In genomic region chr6:5866547-5867051, GRCh38 we compare ENCODE assay signal across 8 cellular contexts.
A peak's percentile ranks its signal among the peaks of the same experiment; 100 is the strongest.
DNase-seq lines count a peak whose midpoint lies in the region; ATAC-seq, FAIRE-seq and TF ChIP-seq lines count a peak whose summit lies in the region.

No MANE protein-coding gene starts in this region.

- TF ChIP-seq EP300 in GM12878 (IDR thresholded peaks at IDR 0.05; ENCODE audit: borderline replicate concordance in 1 of 2, control insufficient read depth in 1 of 2, low read depth in 2 of 2, low read length in 2 of 2), result no peak

- H3K9ac ChIP-seq in GM12878 (ENCODE audit: control insufficient read depth, insufficient read depth, low read length) (no peak overlapping the region), mucosa of rectum (ENCODE audit: low read depth in 1 of 2, low read length in 2 of 2) (peak overlapping the region in 1 of 2 donors; percentile 23)

- TF ChIP-seq CTCF in GM12878 (IDR thresholded peaks at IDR 0.05 in 2 of 3, conservative IDR thresholded peaks at IDR 0.05 in 1 of 3; ENCODE audit: control insufficient read depth in 2 of 3, extremely low read depth in 1 of 3, insufficient read depth in 1 of 3, low read depth in 3 of 3, low read length in 3 of 3) (no peak), GM10248 (IDR thresholded peaks at IDR 0.05; ENCODE audit: control extremely low read depth, extremely low read depth, low read depth, missing control alignments) (no peak)

- no peak for TF ChIP-seq POLR2A in GM12878 (IDR thresholded peaks at IDR 0.05; ENCODE audit: low read depth, low read length)

- H3K36me3 ChIP-seq in GM12878 (ENCODE audit: control insufficient read depth in 2 of 2, insufficient read depth in 2 of 2, low read length in 1 of 2) (no peaks in the 10 kb centered on the region), mucosa of rectum (ENCODE audit: control insufficient read depth in 2 of 2, insufficient read depth in 2 of 2, low read length in 2 of 2) (no peaks in the 10 kb centered on the region)

- H3K9me3 ChIP-seq in GM12878 (replicated peaks; ENCODE audit: control insufficient read depth, insufficient read depth, low read length), result no peaks in the 10 kb centered on the region; the same call in 2 of the 3 replicates
- H3K9me3 ChIP-seq in mucosa of rectum (ENCODE audit: control insufficient read depth in 2 of 2, low read length in 2 of 2), result no peaks in the 10 kb centered on the region

- peak overlapping the region; percentile 75 for H2AFZ ChIP-seq in GM12878 (ENCODE audit: control insufficient read depth, low read depth, low read length)

- POLR2A ChIA-PET in GM12878 (lab: Charles Lee), result no interaction called here
- POLR2A ChIA-PET in GM10248 (lab: Yijun Ruan, JAX), result no interaction called here

- TF ChIP-seq RAD21 in GM12878 (IDR thresholded peaks at IDR 0.05; ENCODE audit: insufficient read depth, low read depth, low read length), result no peak

- no peaks in the 10 kb centered on the region for H3K79me2 ChIP-seq in GM12878 (ENCODE audit: control insufficient read depth, insufficient read depth, low read length)

- no peak for FAIRE-seq in GM12878 (lab: Jason Lieb, UNC)

- intact Hi-C loops in GM12878 (cut with micrococcal nuclease; ENCODE audit: unreplicated experiment), result no loop called here

- H3K27me3 ChIP-seq in GM12878 (replicated peaks in 1 of 2; ENCODE audit: control insufficient read depth in 2 of 2, insufficient read depth in 2 of 2, low read length in 1 of 2) (no peaks in the 10 kb centered on the region), mucosa of rectum (ENCODE audit: control insufficient read depth in 2 of 2, insufficient read depth in 2 of 2, low read length in 2 of 2) (no peaks in the 10 kb centered on the region)

- SMC1A ChIA-PET in GM12878 (lab: Charles Lee; ENCODE audit: uncharacterized antibody, unreplicated experiment), result interaction anchor here (0.7 kb wide), 1 partner anchor 33 kb away, joined by 3 read pairs; no protein-coding TSS in a partner anchor

- H3K4me3 ChIP-seq in GM12878 (no peak overlapping the region; the same call in 1 of the 2 replicates), mucosa of rectum (ENCODE audit: low read length in 2 of 2) (peak overlapping the region; percentile 56 to 68)

- CTCF ChIA-PET in GM12878 (lab: Yijun Ruan, JAX) (interaction anchor here (0.8 kb wide), 1 partner anchor 13 kb away, joined by 4 read pairs; no protein-coding TSS in a partner anchor), GM10248 (lab: Yijun Ruan, JAX) (no interaction called here)

- H3K4me1 ChIP-seq in GM12878 (ENCODE audit: control insufficient read depth, insufficient read depth, low read length) (peaks cover 9% of the 10 kb centered on the region), mucosa of rectum (ENCODE audit: control insufficient read depth in 2 of 2, insufficient read depth in 2 of 2, low read length in 2 of 2) (no peaks in the 10 kb centered on the region)

- RAD21 ChIA-PET in GM12878 (lab: Charles Lee; ENCODE audit: unreplicated experiment), result no interaction called here

- H3K27ac ChIP-seq in GM12878 (ENCODE audit: control insufficient read depth, insufficient read depth) (no peak overlapping the region), mucosa of rectum (ENCODE audit: low read depth in 2 of 2, low read length in 2 of 2) (peak overlapping the region; percentile 13 to 45)

- in situ Hi-C loops in GM12878 (cut with MboI), result no loop called here

- no TSS peak for BruUV-seq in GM12878 (replicated peaks; lab: Mats Ljungman, UMichigan)

- DNase-seq in EL (peak; percentile 49), NCI-H2171 (lab: John Stamatoyannopoulos, UW) (peak; percentile 77), GM12878 (ENCODE audit: low read depth, low spot score) (no peak), GM10248 (ENCODE audit: extremely low spot score) (no peak)
- DNase-seq in stimulated activated naive CD4-positive, alpha-beta T cell treated with Interleukin-2 at 50 U/mL for 16 hours (lab: John Stamatoyannopoulos, UW), result no peak

- whole genome bisulfite sequencing in GM12878 (ENCODE audit: insufficient coverage, insufficient replicate concordance, low lambda C conversion rate, missing lambda C conversion rate), result 74% methylated on average over 4 of the region's 4 CpGs

- H3K4me2 ChIP-seq in GM12878 (ENCODE audit: control insufficient read depth, insufficient read depth), result peak overlapping the region; percentile 41

- ATAC-seq in GM12878 (peak; percentile 52), GM21526 (IDR thresholded peaks at IDR 0.05; ENCODE audit: low FRiP score, unreplicated experiment) (no peak), HG02884 (IDR thresholded peaks at IDR 0.05; ENCODE audit: unreplicated experiment) (no peak)

- H4K20me1 ChIP-seq in GM12878 (ENCODE audit: control insufficient read depth, insufficient read depth), result no peaks in the 10 kb centered on the region

TF ChIP-seq in GM12878, 131 proteins besides CTCF, POLR2A, EP300 and RAD21 (continues in another document):
- TF ChIP-seq, protein P1, sequence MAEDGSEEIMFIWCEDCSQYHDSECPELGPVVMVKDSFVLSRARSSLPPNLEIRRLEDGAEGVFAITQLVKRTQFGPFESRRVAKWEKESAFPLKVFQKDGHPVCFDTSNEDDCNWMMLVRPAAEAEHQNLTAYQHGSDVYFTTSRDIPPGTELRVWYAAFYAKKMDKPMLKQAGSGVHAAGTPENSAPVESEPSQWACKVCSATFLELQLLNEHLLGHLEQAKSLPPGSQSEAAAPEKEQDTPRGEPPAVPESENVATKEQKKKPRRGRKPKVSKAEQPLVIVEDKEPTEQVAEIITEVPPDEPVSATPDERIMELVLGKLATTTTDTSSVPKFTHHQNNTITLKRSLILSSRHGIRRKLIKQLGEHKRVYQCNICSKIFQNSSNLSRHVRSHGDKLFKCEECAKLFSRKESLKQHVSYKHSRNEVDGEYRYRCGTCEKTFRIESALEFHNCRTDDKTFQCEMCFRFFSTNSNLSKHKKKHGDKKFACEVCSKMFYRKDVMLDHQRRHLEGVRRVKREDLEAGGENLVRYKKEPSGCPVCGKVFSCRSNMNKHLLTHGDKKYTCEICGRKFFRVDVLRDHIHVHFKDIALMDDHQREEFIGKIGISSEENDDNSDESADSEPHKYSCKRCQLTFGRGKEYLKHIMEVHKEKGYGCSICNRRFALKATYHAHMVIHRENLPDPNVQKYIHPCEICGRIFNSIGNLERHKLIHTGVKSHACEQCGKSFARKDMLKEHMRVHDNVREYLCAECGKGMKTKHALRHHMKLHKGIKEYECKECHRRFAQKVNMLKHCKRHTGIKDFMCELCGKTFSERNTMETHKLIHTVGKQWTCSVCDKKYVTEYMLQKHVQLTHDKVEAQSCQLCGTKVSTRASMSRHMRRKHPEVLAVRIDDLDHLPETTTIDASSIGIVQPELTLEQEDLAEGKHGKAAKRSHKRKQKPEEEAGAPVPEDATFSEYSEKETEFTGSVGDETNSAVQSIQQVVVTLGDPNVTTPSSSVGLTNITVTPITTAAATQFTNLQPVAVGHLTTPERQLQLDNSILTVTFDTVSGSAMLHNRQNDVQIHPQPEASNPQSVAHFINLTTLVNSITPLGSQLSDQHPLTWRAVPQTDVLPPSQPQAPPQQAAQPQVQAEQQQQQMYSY (CRISPR knock-in tag; IDR thresholded peaks at IDR 0.05), result no peak
- TF ChIP-seq SUZ12 (IDR thresholded peaks at IDR 0.05; ENCODE audit: unreplicated experiment) (no peak), RELA (IDR thresholded peaks at IDR 0.05; ENCODE audit: borderline replicate concordance, partially characterized antibody) (no peak), USF1 (IDR thresholded peaks at IDR 0.05; ENCODE audit: borderline replicate concordance, extremely low read length, insufficient read depth, low read depth, low read length) (no peak), E2F8 (IDR thresholded peaks at IDR 0.05; ENCODE audit: low read depth, partially characterized antibody) (no peak), SRF (IDR thresholded peaks at IDR 0.05; ENCODE audit: low read depth in 2 of 2, low read length in 2 of 2) (no peak), MXI1 (IDR thresholded peaks at IDR 0.05; ENCODE audit: low read depth, low read length) (no peak), ATF3 (IDR thresholded peaks at IDR 0.05; ENCODE audit: borderline replicate concordance, extremely low read depth, low read depth, low read length) (no peak)
- TF ChIP-seq, protein P2, sequence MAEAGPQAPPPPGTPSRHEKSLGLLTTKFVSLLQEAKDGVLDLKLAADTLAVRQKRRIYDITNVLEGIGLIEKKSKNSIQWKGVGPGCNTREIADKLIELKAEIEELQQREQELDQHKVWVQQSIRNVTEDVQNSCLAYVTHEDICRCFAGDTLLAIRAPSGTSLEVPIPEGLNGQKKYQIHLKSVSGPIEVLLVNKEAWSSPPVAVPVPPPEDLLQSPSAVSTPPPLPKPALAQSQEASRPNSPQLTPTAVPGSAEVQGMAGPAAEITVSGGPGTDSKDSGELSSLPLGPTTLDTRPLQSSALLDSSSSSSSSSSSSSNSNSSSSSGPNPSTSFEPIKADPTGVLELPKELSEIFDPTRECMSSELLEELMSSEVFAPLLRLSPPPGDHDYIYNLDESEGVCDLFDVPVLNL (IDR thresholded peaks at IDR 0.05; ENCODE audit: low read depth, low read length), result no peak

Comparison
In these comparisons a context has a peak if more than half of its experiments do, and no peak if none do; other contexts are left out.
1. DNase-seq: peak in EL (single experiment) and NCI-H2171 (single experiment); none in GM12878 (single experiment), stimulated activated naive CD4-positive, alpha-beta T cell treated with Interleukin-2 at 50 U/mL for 16 hours (single experiment) and GM10248 (single experiment).